11 cellular contexts compared by ENCODE assay signal in the genomic region with DNA sequence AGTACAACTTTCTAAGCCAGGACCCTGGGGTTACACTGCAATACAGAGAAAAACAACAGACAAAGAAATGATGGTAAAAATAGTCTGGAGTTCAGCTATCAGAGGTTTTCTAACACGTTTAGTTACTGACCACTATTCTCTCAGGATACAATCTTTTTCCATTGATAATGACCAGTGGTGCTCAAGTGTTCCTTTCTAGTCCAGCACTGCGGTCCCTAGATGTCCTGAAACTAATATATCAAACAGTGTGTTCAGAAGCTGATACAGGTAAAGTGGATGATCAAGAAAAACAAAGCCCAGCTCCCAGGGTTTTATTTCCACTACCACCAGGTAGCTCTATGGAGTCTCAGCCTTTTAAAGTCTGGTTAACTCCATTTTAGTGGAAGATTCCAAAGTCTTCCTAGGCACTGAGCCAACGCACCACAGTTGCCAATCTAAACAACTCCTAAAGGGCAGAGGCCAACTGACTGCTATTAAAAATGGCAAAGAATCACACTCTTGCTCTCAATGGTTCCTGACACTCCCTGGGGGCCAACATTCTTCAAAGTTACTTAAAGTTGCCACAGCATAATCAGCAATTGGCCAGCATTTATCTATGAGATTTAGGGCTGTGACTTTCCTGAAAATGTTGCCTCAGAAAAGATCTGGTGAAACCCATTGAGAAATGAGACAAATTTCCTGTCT. TPM values are rescaled to one million over a fixed set of nuclear protein-coding genes. Genes with fewer than 3 reads are reported as not detected.
DNase-seq lines count a peak whose midpoint lies in the region; ATAC-seq and TF ChIP-seq lines count a peak whose summit lies in the region.
"Had no signal": no experiment of that assay in that cellular context is flagged by ENCODE, and none has a peak within 500 bp of the region (broad histone marks: within the 10 kb centered on the region; RNA-seq: fewer than 3 reads in every experiment).

No MANE protein-coding gene starts in this region.

- peak overlapping the region; percentile 92 to 98 (median 93) for H3K27ac ChIP-seq in thyroid gland
- H3K27ac ChIP-seq in OCI-LY7 (ENCODE audit: low read depth, low read length, poor library complexity, severe bottlenecking) = no peak overlapping the region

- no peak overlapping the region for H3K4me2 ChIP-seq in OCI-LY7 (ENCODE audit: low read length)

- no peak for ATAC-seq in GM19467 (IDR thresholded peaks at IDR 0.05; ENCODE audit: unreplicated experiment)

- POLR2A ChIA-PET in OCI-LY7 (lab: Charles Lee) = interaction anchor here (0.6 kb wide), 1 partner anchor 140 kb away, joined by 3 read pairs; no protein-coding TSS in a partner anchor

- no peaks in the 10 kb centered on the region for H4K20me1 ChIP-seq in OCI-LY7 (ENCODE audit: insufficient read depth, low read length)

- H3K36me3 Mint-ChIP-seq in activated CD4-positive, alpha-beta T cell treated with anti-CD3 and anti-CD28 coated beads, Interleukin-2, amount 10 ng/mL, durations not matched to agents 24 days and 14 days (ENCODE audit: low read depth) = no peaks in the 10 kb centered on the region

- H2AFZ ChIP-seq in OCI-LY7 (ENCODE audit: low read length) = no peak overlapping the region

- intact Hi-C loops in activated CD4-positive, alpha-beta T cell treated with anti-CD3 and anti-CD28 coated beads, Interleukin-2, amount 10 ng/mL, durations not matched to agents 24 days and 14 days (cut with micrococcal nuclease) = no loop called here
- intact Hi-C loops in thyroid gland (cut with DNase I) = no loop called here
- intact Hi-C loops in OCI-LY7 (cut with micrococcal nuclease; ENCODE audit: unreplicated experiment) = no loop called here

- no TSS peak for BruUV-seq in OCI-LY7 (replicated peaks; lab: Mats Ljungman, UMichigan)

- CTCF ChIA-PET in OCI-LY7 (lab: Charles Lee; ENCODE audit: unreplicated experiment) = no interaction called here

- H3K27ac Mint-ChIP-seq in activated CD4-positive, alpha-beta T cell treated with anti-CD3 and anti-CD28 coated beads, Interleukin-2, amount 10 ng/mL, durations not matched to agents 24 days and 14 days = no peak overlapping the region
- H3K27ac Mint-ChIP-seq: brain had no signal

- H3K4me3 Mint-ChIP-seq in activated CD4-positive, alpha-beta T cell treated with anti-CD3 and anti-CD28 coated beads, Interleukin-2, amount 10 ng/mL, durations not matched to agents 24 days and 14 days = no peak overlapping the region
- H3K4me3 Mint-ChIP-seq: brain, nephron progenitor cell had no signal

- TF ChIP-seq POLR2A in thyroid gland (IDR thresholded peaks at IDR 0.05) = peak in 1 of 2 donors; percentile 40

- peak; percentile 29 for DNase-seq in activated CD4-positive, alpha-beta T cell treated with anti-CD3 and anti-CD28 coated beads, Interleukin-2, amount 10 ng/mL, durations not matched to agents 24 days and 14 days
- no peak for DNase-seq in activated CD4-positive, alpha-beta T cell treated with anti-CD3 and anti-CD28 coated beads for 48 hours
- DNase-seq in choroid plexus epithelial cell (ENCODE audit: low read depth) (peak; percentile 76), left kidney (ENCODE audit: low read depth, low spot score) (peak; percentile 19), thyroid gland (peak; percentile 86 to 88), NCI-H510A (lab: John Stamatoyannopoulos, UW) (no peak), OCI-LY7 (ENCODE audit: low spot score) (no peak)
- DNase-seq: NCI-H1436, nephron progenitor cell had no signal

- H3K27me3 Mint-ChIP-seq in activated CD4-positive, alpha-beta T cell treated with anti-CD3 and anti-CD28 coated beads, Interleukin-2, amount 10 ng/mL, durations not matched to agents 24 days and 14 days = no peaks in the 10 kb centered on the region
- H3K27me3 Mint-ChIP-seq: brain had no signal

- 16 to 27% methylated on average over 3 of the region's 3 CpGs for WGBS in thyroid gland, 2 donors

- no peaks in the 10 kb centered on the region for H3K27me3 ChIP-seq in thyroid gland

- H3K9me3 ChIP-seq in thyroid gland (no peaks in the 10 kb centered on the region), OCI-LY7 (ENCODE audit: low read length) (no peaks in the 10 kb centered on the region)

- peaks cover 32 to 35% of the 10 kb centered on the region in 2 donors for H3K4me1 ChIP-seq in thyroid gland
- no peaks in the 10 kb centered on the region for H3K4me1 ChIP-seq in OCI-LY7 (ENCODE audit: insufficient read depth, low read length, poor library complexity, severe bottlenecking)

- H3K79me2 ChIP-seq in OCI-LY7 (ENCODE audit: insufficient read depth, low read depth, low read length) = no peaks in the 10 kb centered on the region

- H3K4me3 ChIP-seq in choroid plexus epithelial cell (ENCODE audit: low read depth, low read length) = no peak overlapping the region
- no peak overlapping the region for H3K4me3 ChIP-seq in thyroid gland (replicated peaks in 1 of 3)
- H3K4me3 ChIP-seq in OCI-LY7 (ENCODE audit: low read depth, low read length, poor library complexity, severe bottlenecking) = no peak overlapping the region

- H3K9me2 ChIP-seq in OCI-LY7 (ENCODE audit: insufficient read depth, low read length) = no peaks in the 10 kb centered on the region

- H3K36me3 ChIP-seq in thyroid gland (no peaks in the 10 kb centered on the region), OCI-LY7 (ENCODE audit: insufficient read depth, low read length) (no peaks in the 10 kb centered on the region)

- TF ChIP-seq CTCF in choroid plexus epithelial cell (conservative IDR thresholded peaks at IDR 0.05; ENCODE audit: low read depth, low read length) (no peak), thyroid gland (IDR thresholded peaks at IDR 0.05) (no peak), OCI-LY7 (conservative IDR thresholded peaks at IDR 0.05; ENCODE audit: low read length) (no peak)

- H3K9me3 Mint-ChIP-seq in activated CD4-positive, alpha-beta T cell treated with anti-CD3 and anti-CD28 coated beads, Interleukin-2, amount 10 ng/mL, durations not matched to agents 24 days and 14 days = no peaks in the 10 kb centered on the region
- H3K9me3 Mint-ChIP-seq: brain, nephron progenitor cell had no signal

- no peaks in the 10 kb centered on the region for H3K4me1 Mint-ChIP-seq in activated CD4-positive, alpha-beta T cell treated with anti-CD3 and anti-CD28 coated beads, Interleukin-2, amount 10 ng/mL, durations not matched to agents 24 days and 14 days
- H3K4me1 Mint-ChIP-seq: brain had no signal

RNA-seq across cellular contexts. Expression of a gene that starts 38.2 kb away (rescaled TPM):
- 1.8 and 1.9 TPM in 2 replicates for total RNA-seq in activated CD4-positive, alpha-beta T cell treated with anti-CD3 and anti-CD28 coated beads, Interleukin-2, amount 10 ng/mL, durations not matched to agents 24 days and 14 days
- total RNA-seq in thyroid gland (10 to 100 TPM in 1 of 4 donors, 1 to 10 TPM in 3; 6.7 to 10.6 (median 8.5) TPM), OCI-LY7 (2022) (18.0 and 18.6 TPM in 2 replicates)
- 7.9 and 9.1 TPM in 2 replicates for total RNA-seq in OCI-LY7 (2014; rRNA removed; shearing (Covaris generic))

RNA-seq across cellular contexts. Expression of a gene that starts 38.6 kb away (rescaled TPM):
- 15.0 and 15.3 TPM in 2 replicates for total RNA-seq in activated CD4-positive, alpha-beta T cell treated with anti-CD3 and anti-CD28 coated beads, Interleukin-2, amount 10 ng/mL, durations not matched to agents 24 days and 14 days
- total RNA-seq in thyroid gland (10 to 100 TPM; 10.2 to 18.1 (median 13.9) TPM), OCI-LY7 (2022) (10.9 and 12.3 TPM in 2 replicates)
- 12.0 and 14.9 TPM in 2 replicates for total RNA-seq in OCI-LY7 (2014; rRNA removed; shearing (Covaris generic))

Comparison
In these comparisons a context has a peak if more than half of its experiments do, and no peak if none do; other contexts are left out.
1. DNase-seq: peak in activated CD4-positive, alpha-beta T cell treated with anti-CD3 and anti-CD28 coated beads, Interleukin-2, amount 10 ng/mL, durations not matched to agents 24 days and 14 days (single experiment), choroid plexus epithelial cell (single experiment), left kidney (single experiment) and thyroid gland (2 of 2); none in activated CD4-positive, alpha-beta T cell treated with anti-CD3 and anti-CD28 coated beads for 48 hours (single experiment), NCI-H510A (single experiment) and OCI-LY7 (single experiment).